Comparison of ENCODE assay signal across 17 cellular contexts in genomic region chr11:100984668-100985067, GRCh38.
A peak's percentile ranks its signal among the peaks of the same experiment; 100 is the strongest.
DNase-seq lines count a peak whose midpoint lies in the region; ATAC-seq, FAIRE-seq and TF ChIP-seq lines count a peak whose summit lies in the region.
"Had no signal": no experiment of that assay in that cellular context is flagged by ENCODE, and none has a peak within 500 bp of the region (broad histone marks: within the 10 kb centered on the region; RNA-seq: fewer than 3 reads in every experiment).

No MANE protein-coding gene starts in this region.

- peaks cover 70% of the 10 kb centered on the region for H3K36me3 Mint-ChIP-seq in endodermal cell (ENCODE audit: low read depth)
- H3K36me3 Mint-ChIP-seq: activated CD4-positive, alpha-beta memory T cell treated with anti-CD3 and anti-CD28 coated beads for 36 hours had no signal

- 94% methylated on average over 3 of the region's 3 CpGs; no CpG with 5 or more reads in 1 of the 2 experiments for WGBS in endodermal cell (ENCODE audit: insufficient coverage in 1 of 2, insufficient read length in 1 of 2), 2 experiments

- H3K27ac ChIP-seq in endodermal cell (ENCODE audit: low read depth, low read length), result no peak overlapping the region
- H3K27ac ChIP-seq: colonic mucosa, esophagus muscularis mucosa had no signal

- H3K27ac Mint-ChIP-seq in endodermal cell, result no peak overlapping the region
- H3K27ac Mint-ChIP-seq: activated CD4-positive, alpha-beta memory T cell treated with anti-CD3 and anti-CD28 coated beads for 36 hours; type B pancreatic cell had no signal

- no peak overlapping the region for H3K9ac ChIP-seq in endodermal cell (ENCODE audit: extremely low read depth, low read length, poor library complexity, severe bottlenecking)

- no peaks in the 10 kb centered on the region for H3K9me3 Mint-ChIP-seq in endodermal cell
- H3K9me3 Mint-ChIP-seq: type B pancreatic cell had no signal

- H3K4me1 Mint-ChIP-seq in endodermal cell, result peaks cover 16% of the 10 kb centered on the region

- ATAC-seq in GM19351 (IDR thresholded peaks at IDR 0.05; ENCODE audit: unreplicated experiment), result peak; percentile 80
- ATAC-seq in HG02759 (IDR thresholded peaks at IDR 0.05; ENCODE audit: unreplicated experiment), result peak; percentile 62
- peak; percentile 58 for ATAC-seq in HG03439 (IDR thresholded peaks at IDR 0.05; ENCODE audit: unreplicated experiment)

- no peak overlapping the region for H3K4me3 Mint-ChIP-seq in endodermal cell
- H3K4me3 Mint-ChIP-seq: activated CD4-positive, alpha-beta memory T cell treated with anti-CD3 and anti-CD28 coated beads for 36 hours; type B pancreatic cell had no signal

- H3K9me3 ChIP-seq in endodermal cell (ENCODE audit: control insufficient read depth, low read length), result no peaks in the 10 kb centered on the region
- H3K9me3 ChIP-seq: colonic mucosa, esophagus muscularis mucosa had no signal

- H3K4me3 ChIP-seq in GM12864 (ENCODE audit: low read depth, low read length) (no peak overlapping the region), endodermal cell (ENCODE audit: low read length) (no peak overlapping the region)
- H3K4me3 ChIP-seq: colonic mucosa, esophagus muscularis mucosa had no signal

- no peaks in the 10 kb centered on the region for H3K4me1 ChIP-seq in endodermal cell (ENCODE audit: control insufficient read depth, insufficient read depth, low read length)
- H3K4me1 ChIP-seq: colonic mucosa, esophagus muscularis mucosa had no signal

- H3K36me3 ChIP-seq in endodermal cell (ENCODE audit: control insufficient read depth, insufficient read depth, low read length), result peaks cover 77% of the 10 kb centered on the region
- H3K36me3 ChIP-seq: colonic mucosa had no signal

- no peaks in the 10 kb centered on the region for H3K27me3 ChIP-seq in endodermal cell (ENCODE audit: control insufficient read depth, insufficient read depth, low read length, poor library complexity, severe bottlenecking)
- H3K27me3 ChIP-seq: colonic mucosa, esophagus muscularis mucosa had no signal

- H3K27me3 Mint-ChIP-seq in endodermal cell (ENCODE audit: insufficient read depth), result no peaks in the 10 kb centered on the region
- H3K27me3 Mint-ChIP-seq: activated CD4-positive, alpha-beta memory T cell treated with anti-CD3 and anti-CD28 coated beads for 36 hours; type B pancreatic cell had no signal

- FAIRE-seq in D721Med (lab: Jason Lieb, UNC), result no peak
- no peak for FAIRE-seq in urothelium cell line (lab: Jason Lieb, UNC)

- TF ChIP-seq CTCF in GM12864 (IDR thresholded peaks at IDR 0.05; ENCODE audit: low read depth, low read length, missing control alignments), result no peak
- no peak for TF ChIP-seq CTCF in endodermal cell (conservative IDR thresholded peaks at IDR 0.05)
- TF ChIP-seq CTCF in D721Med (IDR thresholded peaks at IDR 0.05; ENCODE audit: insufficient read depth, missing control alignments), result no peak

- DNase-seq in GM12864 (ENCODE audit: low read depth) (peak; percentile 3), NCI-H1105 treated with DMSO at 0.1 percent for 48 hours (lab: John Stamatoyannopoulos, UW) (no peak), endodermal cell (no peak), D721Med (ENCODE audit: insufficient read length, low spot score) (no peak), urothelium cell line (ENCODE audit: low spot score) (no peak)
- DNase-seq: activated CD4-positive, alpha-beta memory T cell treated with anti-CD3 and anti-CD28 coated beads for 36 hours; aorta; colonic mucosa; NCI-H1436; NCI-H524 treated with DMSO at 0.1 percent for 48 hours; stimulated activated CD4-positive, alpha-beta T cell treated with anti-CD3 and anti-CD28 coated beads, Interleukin-1b, Interleukin-23, amount 100 ng/mL, for 48 hours; T1000 had no signal
